Comparison of ENCODE assay signal across 14 cellular contexts in the genomic region with DNA sequence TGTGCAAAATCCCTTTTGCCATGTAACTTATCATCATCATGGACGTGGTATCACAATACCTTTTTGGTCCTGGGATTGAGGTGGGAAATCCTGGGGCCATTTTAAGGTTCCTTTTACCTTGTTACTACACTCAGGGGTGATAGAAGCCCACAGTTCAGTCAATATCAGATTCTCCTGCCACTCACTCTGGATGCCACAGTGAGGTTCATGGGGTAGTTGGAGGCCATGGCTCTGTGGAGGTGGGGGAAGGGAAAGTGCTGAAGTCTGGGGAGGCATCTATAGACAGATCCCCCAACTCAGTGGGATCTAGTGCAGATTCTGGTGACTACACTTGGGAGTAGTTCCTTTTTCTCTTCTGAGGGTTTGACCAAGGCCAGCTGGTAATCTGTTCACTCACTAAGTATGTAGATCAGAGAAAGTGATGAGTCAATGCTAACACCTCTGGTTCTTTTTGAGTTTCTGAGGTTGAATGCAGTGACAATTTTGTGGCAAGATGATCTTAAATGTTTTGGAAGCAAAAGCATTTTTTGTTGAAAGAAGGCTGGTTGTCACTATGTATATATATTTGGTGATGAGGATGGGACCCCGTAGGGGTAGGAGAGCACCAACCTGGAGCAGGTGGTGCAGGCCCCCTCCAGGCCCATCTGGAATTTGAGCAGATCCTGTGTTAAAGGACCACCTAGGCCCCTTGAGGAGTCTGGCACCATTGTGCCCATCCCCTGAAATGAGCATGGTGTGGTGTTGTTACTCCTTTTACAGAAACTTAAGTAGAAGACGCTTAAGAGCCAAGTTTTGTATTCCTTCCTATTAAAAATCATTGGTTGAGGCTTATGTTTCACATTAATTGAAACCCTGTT. TPM values are rescaled to one million over a fixed set of nuclear protein-coding genes. Genes with fewer than 3 reads are reported as not detected.
A peak's percentile ranks its signal among the peaks of the same experiment; 100 is the strongest.
DNase-seq lines count a peak whose midpoint lies in the region; ATAC-seq, FAIRE-seq and TF ChIP-seq lines count a peak whose summit lies in the region.
"Had no signal": no experiment of that assay in that cellular context is flagged by ENCODE, and none has a peak within 500 bp of the region (broad histone marks: within the 10 kb centered on the region; RNA-seq: fewer than 3 reads in every experiment).

No MANE protein-coding gene starts in this region.

- H4K20me1 ChIP-seq in osteoblast (ENCODE audit: insufficient read depth, low read length), result no peaks in the 10 kb centered on the region

- H3K4me3 ChIP-seq in foreskin fibroblast (ENCODE audit: low read depth in 1 of 2, low read length in 2 of 2), result no peak overlapping the region
- H3K4me3 ChIP-seq in osteoblast (ENCODE audit: insufficient read depth, low read length), result no peak overlapping the region
- H3K4me3 ChIP-seq: upper lobe of right lung had no signal

- ATAC-seq in GM18511 (IDR thresholded peaks at IDR 0.05; ENCODE audit: unreplicated experiment) (peak; percentile 77), GM21515 (IDR thresholded peaks at IDR 0.05; ENCODE audit: unreplicated experiment) (peak; percentile 65), HG03378 (IDR thresholded peaks at IDR 0.05; ENCODE audit: unreplicated experiment) (peak; percentile 69), Right ventricle myocardium superior (ENCODE audit: poor library complexity) (no peak)
- ATAC-seq: right cardiac atrium had no signal

- no peak overlapping the region for H3K27ac ChIP-seq in osteoblast (ENCODE audit: low read depth, low read length)
- H3K27ac ChIP-seq: upper lobe of right lung had no signal

- intact Hi-C loops in Right ventricle myocardium superior (cut with DNase I), result no loop called here

- peaks cover 40% of the 10 kb centered on the region for H3K27me3 ChIP-seq in osteoblast (ENCODE audit: insufficient read depth, low read length)

- no peaks in the 10 kb centered on the region for H3K79me2 ChIP-seq in osteoblast (ENCODE audit: insufficient read depth, low read length)

- H3K9me3 ChIP-seq in osteoblast (ENCODE audit: low read depth, low read length), result no peaks in the 10 kb centered on the region
- H3K9me3 ChIP-seq: Caco-2, upper lobe of right lung had no signal

- no peak overlapping the region for H3K4me2 ChIP-seq in osteoblast (ENCODE audit: insufficient read depth, low read length)

- DNase-seq in foreskin fibroblast, result peak; percentile 8 to 28
- DNase-seq in Right ventricle myocardium superior, result no peak
- DNase-seq in D721Med (ENCODE audit: insufficient read length, low spot score), result no peak
- DNase-seq in osteoblast (ENCODE audit: insufficient read length, low spot score, missing footprints), result no peak
- DNase-seq: Caco-2, IMR-90, NCI-H2171, right cardiac atrium, upper lobe of right lung had no signal

- TF ChIP-seq CTCF in foreskin fibroblast (IDR thresholded peaks at IDR 0.05; ENCODE audit: low read depth, low read length) (no peak), D721Med (IDR thresholded peaks at IDR 0.05; ENCODE audit: insufficient read depth, missing control alignments) (no peak), osteoblast (IDR thresholded peaks at IDR 0.05; ENCODE audit: extremely low read depth, low read depth, low read length) (no peak)

- FAIRE-seq in D721Med (lab: Jason Lieb, UNC), result no peak
- FAIRE-seq: islet of Langerhans, TTC549 had no signal

- H2AFZ ChIP-seq in osteoblast (ENCODE audit: low read length), result no peak overlapping the region

- no peaks in the 10 kb centered on the region for H3K4me1 ChIP-seq in osteoblast (ENCODE audit: insufficient read depth, low read length)
- H3K4me1 ChIP-seq: upper lobe of right lung had no signal

- no peaks in the 10 kb centered on the region for H3K36me3 ChIP-seq in osteoblast (ENCODE audit: insufficient read depth, low read length)
- H3K36me3 ChIP-seq: upper lobe of right lung had no signal

RNA-seq across cellular contexts. Expression of gene IRF8, which starts 18.8 kb away (rescaled TPM):
- total RNA-seq in Right ventricle myocardium superior (3.0 TPM), osteoblast (under 0.01 and 0.36 TPM in 2 replicates)
- total RNA-seq: IMR-90 had no signal

Comparison
In these comparisons a context has a peak if more than half of its experiments do, and no peak if none do; other contexts are left out.
1. DNase-seq: peak in foreskin fibroblast (2 of 2); none in Right ventricle myocardium superior (single experiment), D721Med (single experiment) and osteoblast (single experiment).